23 cellular contexts compared by ENCODE assay signal in genomic region chr1:181603735-181604410, GRCh38.
"Had no signal": no experiment of that assay in that cellular context is flagged by ENCODE, and none has a peak within 500 bp of the region (broad histone marks: within the 10 kb centered on the region; RNA-seq: fewer than 3 reads in every experiment).

No MANE protein-coding gene starts in this region.

- H3K36me3 Mint-ChIP-seq: mesothelial cell of epicardium; naive thymus-derived CD4-positive, alpha-beta T cell; neural progenitor cell; stimulated activated effector memory CD8-positive, alpha-beta T cell treated with anti-CD3 and anti-CD28 coated beads, Interleukin-12 subunit alpha, Interleukin-12 subunit beta, amount 100 ng/mL, for 72 hours had no signal

- H3K27ac Mint-ChIP-seq: endodermal cell; mesothelial cell of epicardium; naive thymus-derived CD4-positive, alpha-beta T cell; neural progenitor cell; stimulated activated effector memory CD8-positive, alpha-beta T cell treated with anti-CD3 and anti-CD28 coated beads, Interleukin-12 subunit alpha, Interleukin-12 subunit beta, amount 100 ng/mL, for 72 hours had no signal

- H3K4me1 Mint-ChIP-seq: mesothelial cell of epicardium; naive thymus-derived CD4-positive, alpha-beta T cell; stimulated activated effector memory CD8-positive, alpha-beta T cell treated with anti-CD3 and anti-CD28 coated beads, Interleukin-12 subunit alpha, Interleukin-12 subunit beta, amount 100 ng/mL, for 72 hours had no signal

- H3K4me3 Mint-ChIP-seq: endodermal cell; mesothelial cell of epicardium; naive thymus-derived CD4-positive, alpha-beta T cell; nephron; neural progenitor cell; stimulated activated effector memory CD8-positive, alpha-beta T cell treated with anti-CD3 and anti-CD28 coated beads, Interleukin-12 subunit alpha, Interleukin-12 subunit beta, amount 100 ng/mL, for 72 hours had no signal

- H3K9me3 Mint-ChIP-seq: endodermal cell, nephron, neural progenitor cell had no signal

- ATAC-seq: esophagus mucosa; gastroesophageal sphincter; heart left ventricle; left cardiac atrium; naive thymus-derived CD4-positive, alpha-beta T cell; sciatic nerve; stimulated activated effector memory CD8-positive, alpha-beta T cell treated with anti-CD3 and anti-CD28 coated beads, Interleukin-12 subunit alpha, Interleukin-12 subunit beta, amount 100 ng/mL, for 72 hours had no signal

- FAIRE-seq: colon had no signal

- DNase-seq: cerebellar nuclear complex; dorsolateral prefrontal cortex; effector CD8-positive, alpha-beta T cell; endodermal cell; foreskin fibroblast; heart left ventricle; left cardiac atrium; mesenchymal stem cell; naive thymus-derived CD4-positive, alpha-beta T cell; ovary; stimulated activated CD4-positive, alpha-beta T cell treated with anti-CD3 and anti-CD28 coated beads, Interleukin-2, amount 100 ng/mL, for 24 hours; stimulated activated CD4-positive, alpha-beta T cell treated with anti-CD3 and anti-CD28 coated beads, Interleukin-4, amount 100 ng/mL, for 24 hours; stimulated activated naive CD4-positive, alpha-beta T cell treated with Interleukin-2 at 50 U/mL for 16 hours; stomach; trophoblast cell had no signal
